15 cellular contexts compared by ENCODE assay signal in the genomic region with DNA sequence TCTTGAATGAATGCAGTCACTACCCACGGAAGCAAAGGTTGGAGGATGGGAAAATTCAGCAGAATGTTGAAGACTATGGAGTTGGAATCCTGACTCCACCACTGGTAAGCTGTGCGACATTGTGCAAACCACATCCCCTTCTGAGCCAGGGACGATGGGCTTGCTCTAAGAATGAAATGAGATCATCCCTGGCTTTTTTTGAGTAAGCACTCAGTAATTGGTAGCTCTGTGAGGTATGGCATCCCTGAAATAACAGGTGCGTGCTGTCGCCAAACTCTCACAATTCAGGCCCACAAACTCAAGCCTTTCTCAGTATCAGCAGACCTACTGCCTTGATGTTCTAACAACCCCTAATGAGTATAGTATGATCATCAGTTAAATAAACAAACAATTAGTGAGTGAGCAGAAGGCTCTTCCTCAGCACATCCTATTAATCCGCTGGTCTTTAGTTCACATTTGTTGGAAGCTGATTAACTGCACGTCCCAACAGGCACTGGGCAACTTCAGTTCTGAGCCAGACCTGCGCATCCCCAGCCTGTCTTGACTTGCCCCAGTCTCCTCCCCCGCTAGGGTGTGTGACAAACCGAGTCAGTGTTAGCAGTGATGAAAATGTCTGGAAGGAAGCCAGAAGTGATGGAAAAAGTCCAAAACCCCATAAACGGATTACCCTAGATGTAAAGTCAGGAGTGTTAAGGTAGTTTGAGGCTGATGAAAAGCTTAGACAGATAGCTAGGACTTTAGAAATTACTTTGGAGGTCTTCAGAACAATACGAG.
DNase-seq lines count a peak whose midpoint lies in the region; ATAC-seq, FAIRE-seq and TF ChIP-seq lines count a peak whose summit lies in the region.
"Had no signal": no experiment of that assay in that cellular context is flagged by ENCODE, and none has a peak within 500 bp of the region (broad histone marks: within the 10 kb centered on the region; RNA-seq: fewer than 3 reads in every experiment).

No MANE protein-coding gene starts in this region.

- no peak for TF ChIP-seq EP300 in GM12878 (IDR thresholded peaks at IDR 0.05; ENCODE audit: borderline replicate concordance in 1 of 2, control insufficient read depth in 1 of 2, low read depth in 2 of 2, low read length in 2 of 2)

- peaks cover 0 to 2% (median 0%) of the 10 kb centered on the region in 7 donors for H3K9me3 Mint-ChIP-seq in CD14-positive monocyte
- H3K9me3 Mint-ChIP-seq: activated T-helper 17 cell treated with anti-CD3 and anti-CD28 coated beads, Interleukin-2, amount 50 U/mL, for 72 hours; nephron progenitor cell had no signal

- H4K20me1 ChIP-seq in GM12878 (ENCODE audit: control insufficient read depth, insufficient read depth) = no peaks in the 10 kb centered on the region

- H3K4me3 ChIP-seq in GM12878 (no peak overlapping the region), prostate gland (no peak overlapping the region)
- H3K4me3 ChIP-seq: lung, right lobe of liver, transverse colon had no signal

- H3K4me3 Mint-ChIP-seq in CD14-positive monocyte = no peak overlapping the region
- H3K4me3 Mint-ChIP-seq: activated CD8-positive, alpha-beta T cell treated with anti-CD3 and anti-CD28 coated beads, Interleukin-2, amount 10 ng/mL, durations not matched to agents 7 days and 5 days; activated T-helper 17 cell treated with anti-CD3 and anti-CD28 coated beads, Interleukin-2, amount 50 U/mL, for 72 hours; nephron progenitor cell had no signal

- RAD21 ChIA-PET in GM12878 (lab: Charles Lee; ENCODE audit: unreplicated experiment) = no interaction called here

- FAIRE-seq in HTR-8/SVneo (lab: Jason Lieb, UNC) = no peak
- FAIRE-seq in GM12878 (lab: Jason Lieb, UNC) = no peak

- H3K27me3 ChIP-seq in GM12878 (replicated peaks in 1 of 2; ENCODE audit: control insufficient read depth in 2 of 2, insufficient read depth in 2 of 2, low read length in 1 of 2) (no peaks in the 10 kb centered on the region), prostate gland (replicated peaks; ENCODE audit: insufficient read depth) (peaks cover 2% of the 10 kb centered on the region)
- H3K27me3 ChIP-seq: right lobe of liver had no signal

- intact Hi-C loops in GM12878 (cut with micrococcal nuclease; ENCODE audit: unreplicated experiment) = no loop called here
- intact Hi-C loops in prostate gland (cut with DNase I) = no loop called here
- intact Hi-C loops in CD14-positive monocyte (cut with micrococcal nuclease) = no loop called here

- no peak overlapping the region for H3K27ac Mint-ChIP-seq in CD14-positive monocyte
- H3K27ac Mint-ChIP-seq: activated CD8-positive, alpha-beta T cell treated with anti-CD3 and anti-CD28 coated beads, Interleukin-2, amount 10 ng/mL, durations not matched to agents 7 days and 5 days; activated T-helper 17 cell treated with anti-CD3 and anti-CD28 coated beads, Interleukin-2, amount 50 U/mL, for 72 hours had no signal

- H3K4me1 ChIP-seq in GM12878 (ENCODE audit: control insufficient read depth, insufficient read depth, low read length) (no peaks in the 10 kb centered on the region), prostate gland (replicated peaks) (no peaks in the 10 kb centered on the region)
- H3K4me1 ChIP-seq: right lobe of liver, transverse colon had no signal

- no peak overlapping the region for H2AFZ ChIP-seq in GM12878 (ENCODE audit: control insufficient read depth, low read depth, low read length)

- SMC1A ChIA-PET in GM12878 (lab: Charles Lee; ENCODE audit: uncharacterized antibody, unreplicated experiment) = interaction anchor here (1.2 kb wide), 1 partner anchor 62 kb away, joined by 4 read pairs; no protein-coding TSS in a partner anchor

- H3K79me2 ChIP-seq in GM12878 (ENCODE audit: control insufficient read depth, insufficient read depth, low read length) = no peaks in the 10 kb centered on the region

- CTCF ChIA-PET in GM12878 (lab: Yijun Ruan, JAX) = interaction anchor here (1.7 to 2.6 kb wide), 2 partner anchors 62 to 165 kb away, joined by 3 to 10 read pairs; no protein-coding TSS in a partner anchor

- H3K9ac ChIP-seq in GM12878 (ENCODE audit: control insufficient read depth, insufficient read depth, low read length) = no peak overlapping the region

- no peaks in the 10 kb centered on the region for H3K36me3 Mint-ChIP-seq in CD14-positive monocyte

- DNase-seq in HTR-8/SVneo (ENCODE audit: insufficient read length, low spot score) (peak; percentile 59), NCI-H2171 treated with DMSO at 0.1 percent for 48 hours (lab: John Stamatoyannopoulos, UW) (peak; percentile 90), GM12878 (ENCODE audit: low read depth, low spot score) (no peak), prostate gland (ENCODE audit: low spot score) (peak; percentile 84), inferior parietal cortex (ENCODE audit: extremely low spot score) (no peak), CD14-positive monocyte (ENCODE audit: low spot score) (no peak)
- DNase-seq: activated CD8-positive, alpha-beta T cell treated with anti-CD3 and anti-CD28 coated beads, Interleukin-2, amount 10 ng/mL, durations not matched to agents 7 days and 5 days; nephron progenitor cell; right lobe of liver; stimulated activated CD4-positive, alpha-beta T cell treated with anti-CD3 and anti-CD28 coated beads, Interleukin-4, amount 100 ng/mL, for 24 hours; transverse colon had no signal

- no peak for TF ChIP-seq CTCF in GM12878 (IDR thresholded peaks at IDR 0.05 in 2 of 3, conservative IDR thresholded peaks at IDR 0.05 in 1 of 3; ENCODE audit: control insufficient read depth in 2 of 3, extremely low read depth in 1 of 3, insufficient read depth in 1 of 3, low read depth in 3 of 3, low read length in 3 of 3)
- no peak for TF ChIP-seq CTCF in prostate gland (IDR thresholded peaks at IDR 0.05)
- TF ChIP-seq CTCF in CD14-positive monocyte (IDR thresholded peaks at IDR 0.05) = no peak

- no peaks in the 10 kb centered on the region for H3K4me1 Mint-ChIP-seq in CD14-positive monocyte
- H3K4me1 Mint-ChIP-seq: activated T-helper 17 cell treated with anti-CD3 and anti-CD28 coated beads, Interleukin-2, amount 50 U/mL, for 72 hours had no signal

- TF ChIP-seq RAD21 in GM12878 (IDR thresholded peaks at IDR 0.05; ENCODE audit: insufficient read depth, low read depth, low read length) = no peak

- POLR2A ChIA-PET in GM12878 (lab: Charles Lee) = no interaction called here

- peaks cover 3 to 13% (median 7%) of the 10 kb centered on the region in 3 donors for H3K27me3 Mint-ChIP-seq in CD14-positive monocyte (ENCODE audit: low read depth in 3 of 3)

- H3K9me3 ChIP-seq in GM12878 (replicated peaks; ENCODE audit: control insufficient read depth, insufficient read depth, low read length) (no peaks in the 10 kb centered on the region), prostate gland (no peaks in the 10 kb centered on the region)
- H3K9me3 ChIP-seq: right lobe of liver, transverse colon had no signal

- in situ Hi-C loops in GM12878 (cut with MboI) = no loop called here

- no TSS peak for BruUV-seq in GM12878 (replicated peaks; lab: Mats Ljungman, UMichigan)

- H3K36me3 ChIP-seq in GM12878 (ENCODE audit: control insufficient read depth in 2 of 2, insufficient read depth in 2 of 2, low read length in 1 of 2) = no peaks in the 10 kb centered on the region
- no peaks in the 10 kb centered on the region for H3K36me3 ChIP-seq in prostate gland
- H3K36me3 ChIP-seq: right lobe of liver, transverse colon had no signal

- H3K27ac ChIP-seq in GM12878 (ENCODE audit: control insufficient read depth, insufficient read depth) (no peak overlapping the region), prostate gland (no peak overlapping the region)
- H3K27ac ChIP-seq: C4-2B, right lobe of liver, transverse colon had no signal

- 21% methylated on average over 12 of the region's 12 CpGs for WGBS in GM12878 (ENCODE audit: insufficient coverage, insufficient replicate concordance, low lambda C conversion rate, missing lambda C conversion rate)
- 36% methylated on average over 12 of the region's 12 CpGs for WGBS in prostate gland

- H3K4me2 ChIP-seq in GM12878 (ENCODE audit: control insufficient read depth, insufficient read depth) = no peak overlapping the region

- TF ChIP-seq POLR2A in GM12878 (IDR thresholded peaks at IDR 0.05; ENCODE audit: low read depth, low read length) (no peak), prostate gland (IDR thresholded peaks at IDR 0.05) (no peak)

- peak; percentile 63 for ATAC-seq in GM12878
- ATAC-seq in HG03280 (IDR thresholded peaks at IDR 0.05; ENCODE audit: unreplicated experiment) = no peak
- ATAC-seq: activated CD8-positive, alpha-beta T cell treated with anti-CD3 and anti-CD28 coated beads, Interleukin-2, amount 10 ng/mL, durations not matched to agents 7 days and 5 days; activated T-helper 17 cell treated with anti-CD3 and anti-CD28 coated beads, Interleukin-2, amount 50 U/mL, for 72 hours; right lobe of liver had no signal

TF ChIP-seq in GM12878, 131 proteins besides CTCF, POLR2A, EP300 and RAD21:
- TF ChIP-seq CBX3 (IDR thresholded peaks at IDR 0.05; ENCODE audit: borderline replicate concordance, low read depth) = no peak

Comparison
In these comparisons a context has a peak if more than half of its experiments do, and no peak if none do; other contexts are left out.
1. DNase-seq: peak in HTR-8/SVneo (single experiment), NCI-H2171 treated with DMSO at 0.1 percent for 48 hours (single experiment) and prostate gland (single experiment); none in GM12878 (single experiment), inferior parietal cortex (single experiment) and CD14-positive monocyte (single experiment).